In the genomic region with DNA sequence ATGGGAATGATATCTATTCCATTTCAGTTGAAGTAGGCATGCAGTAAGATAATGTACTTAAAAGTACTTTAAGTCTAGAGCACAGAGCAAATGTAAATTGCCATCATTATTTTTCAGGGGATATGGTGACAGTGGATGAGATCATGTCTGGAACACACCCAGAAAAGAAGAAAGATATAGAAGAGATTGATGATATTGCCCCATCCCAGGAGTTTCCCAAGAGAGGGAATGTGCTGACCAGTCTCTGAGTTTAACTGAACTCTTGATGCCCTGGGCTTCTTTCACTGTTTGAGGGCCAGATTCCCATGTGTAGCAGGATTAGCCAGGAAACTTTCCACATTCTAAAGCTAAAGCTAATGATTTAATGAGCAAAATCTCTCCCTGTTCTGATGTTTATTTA, we compare ENCODE assay signal across 17 cellular contexts.
DNase-seq lines count a peak whose midpoint lies in the region; ATAC-seq and TF ChIP-seq lines count a peak whose summit lies in the region.
"Had no signal": no experiment of that assay in that cellular context is flagged by ENCODE, and none has a peak within 500 bp of the region (broad histone marks: within the 10 kb centered on the region; RNA-seq: fewer than 3 reads in every experiment).

No MANE protein-coding gene starts in this region.

- no peak for DNase-seq in left ventricle myocardium inferior
- no peak for DNase-seq in right atrium auricular region (ENCODE audit: low spot score)
- DNase-seq in WERI-Rb-1: no peak
- peak; percentile 58 for DNase-seq in fibroblast of villous mesenchyme (ENCODE audit: low read depth)
- no peak for DNase-seq in smooth muscle cell (lab: John Stamatoyannopoulos, UW; ENCODE audit: unreplicated experiment)
- DNase-seq in NOMO-1 treated with DMSO at 0.1 percent for 48 hours (lab: John Stamatoyannopoulos, UW; ENCODE audit: unreplicated experiment): no peak
- DNase-seq in ascending aorta (ENCODE audit: low spot score in 2 of 2): no peak
- DNase-seq: activated CD8-positive, alpha-beta memory T cell treated with anti-CD3 and anti-CD28 coated beads for 24 hours; activated naive CD4-positive, alpha-beta T cell treated with anti-CD3 and anti-CD28 coated beads for 36 hours; DMS79 treated with DMSO at 0.1 percent for 48 hours; heart left ventricle; lower lobe of right lung; NCI-H510A treated with DMSO at 0.1 percent for 48 hours; posterior cingulate gyrus; T-helper 9 cell had no signal

- H2AFZ ChIP-seq in smooth muscle cell (ENCODE audit: low read depth): no peak overlapping the region

- no peaks in the 10 kb centered on the region for H3K79me2 ChIP-seq in smooth muscle cell (ENCODE audit: low read depth)

- H3K4me2 ChIP-seq in smooth muscle cell: peak overlapping the region; percentile 49

- H3K4me1 ChIP-seq in left ventricle myocardium inferior (peaks cover 6% of the 10 kb centered on the region), right atrium auricular region (no peaks in the 10 kb centered on the region), smooth muscle cell (ENCODE audit: low read depth) (peaks cover 36% of the 10 kb centered on the region), ascending aorta (peaks cover 0 to 3% of the 10 kb centered on the region in 2 donors)
- H3K4me1 ChIP-seq: lower lobe of right lung, vagina had no signal

- H3K9me3 ChIP-seq in left ventricle myocardium inferior (replicated peaks) (no peaks in the 10 kb centered on the region), right atrium auricular region (no peaks in the 10 kb centered on the region), WERI-Rb-1 (ENCODE audit: severe bottlenecking) (no peaks in the 10 kb centered on the region), smooth muscle cell (replicated peaks; ENCODE audit: low read depth) (no peaks in the 10 kb centered on the region), ascending aorta (no peaks in the 10 kb centered on the region)
- H3K9me3 ChIP-seq: heart left ventricle, lower lobe of right lung, vagina had no signal

- intact Hi-C loops in left ventricle myocardium inferior (cut with micrococcal nuclease): no loop called here
- intact Hi-C loops in ascending aorta (cut with DNase I): no loop called here

- H3K36me3 ChIP-seq in left ventricle myocardium inferior: no peaks in the 10 kb centered on the region
- H3K36me3 ChIP-seq in right atrium auricular region: no peaks in the 10 kb centered on the region
- H3K36me3 ChIP-seq in WERI-Rb-1: no peaks in the 10 kb centered on the region
- H3K36me3 ChIP-seq in smooth muscle cell (ENCODE audit: low read depth): no peaks in the 10 kb centered on the region
- peaks cover 2 to 6% of the 10 kb centered on the region in 2 donors for H3K36me3 ChIP-seq in ascending aorta
- H3K36me3 ChIP-seq: heart left ventricle, lower lobe of right lung, vagina had no signal

- no peak for ATAC-seq in HG02884 (IDR thresholded peaks at IDR 0.05; ENCODE audit: unreplicated experiment)
- ATAC-seq: heart left ventricle had no signal

- H3K27me3 ChIP-seq in left ventricle myocardium inferior (ENCODE audit: low read depth) (no peaks in the 10 kb centered on the region), right atrium auricular region (no peaks in the 10 kb centered on the region), WERI-Rb-1 (ENCODE audit: insufficient read depth, low read depth, severe bottlenecking) (no peaks in the 10 kb centered on the region), smooth muscle cell (ENCODE audit: low read depth) (no peaks in the 10 kb centered on the region), ascending aorta (no peaks in the 10 kb centered on the region)
- H3K27me3 ChIP-seq: heart left ventricle, vagina had no signal

- H3F3A ChIP-seq in smooth muscle cell (ENCODE audit: low read depth): peaks cover 18% of the 10 kb centered on the region

- no peak overlapping the region for H3K9ac ChIP-seq in smooth muscle cell (ENCODE audit: low read depth)

- no peak for TF ChIP-seq CTCF in left ventricle myocardium inferior (IDR thresholded peaks at IDR 0.05; ENCODE audit: borderline replicate concordance)
- no peak for TF ChIP-seq CTCF in right atrium auricular region (IDR thresholded peaks at IDR 0.05)
- TF ChIP-seq CTCF in WERI-Rb-1 (IDR thresholded peaks at IDR 0.05; ENCODE audit: low read depth, low read length): no peak
- no peak for TF ChIP-seq CTCF in fibroblast of villous mesenchyme (IDR thresholded peaks at IDR 0.05; ENCODE audit: insufficient read depth, low read depth, low read length)
- no peak for TF ChIP-seq CTCF in smooth muscle cell (IDR thresholded peaks at IDR 0.05; ENCODE audit: borderline replicate concordance, insufficient read depth, poor library complexity, severe bottlenecking)
- no peak for TF ChIP-seq CTCF in ascending aorta (IDR thresholded peaks at IDR 0.05)

- no peak overlapping the region for H3K4me3 ChIP-seq in left ventricle myocardium inferior
- no peak overlapping the region for H3K4me3 ChIP-seq in right atrium auricular region
- no peak overlapping the region for H3K4me3 ChIP-seq in WERI-Rb-1 (ENCODE audit: low read depth, low read length)
- no peak overlapping the region for H3K4me3 ChIP-seq in fibroblast of villous mesenchyme (ENCODE audit: low read depth, low read length)
- no peak overlapping the region for H3K4me3 ChIP-seq in smooth muscle cell
- no peak overlapping the region for H3K4me3 ChIP-seq in ascending aorta
- H3K4me3 ChIP-seq: heart left ventricle, lower lobe of right lung, vagina had no signal

- no peaks in the 10 kb centered on the region for H4K20me1 ChIP-seq in smooth muscle cell (ENCODE audit: low read depth)

- H3K27ac ChIP-seq in left ventricle myocardium inferior (replicated peaks): peak overlapping the region; percentile 17
- no peak overlapping the region for H3K27ac ChIP-seq in right atrium auricular region
- peak overlapping the region; percentile 88 for H3K27ac ChIP-seq in WERI-Rb-1
- H3K27ac ChIP-seq in smooth muscle cell (ENCODE audit: low read depth): peak overlapping the region; percentile 72
- H3K27ac ChIP-seq in ascending aorta: peak overlapping the region in 1 of 2 donors; percentile 5
- H3K27ac ChIP-seq: heart left ventricle, lower lobe of right lung, vagina had no signal

Comparison
In these comparisons a context has a peak if more than half of its experiments do, and no peak if none do; other contexts are left out.
1. H3K27ac ChIP-seq: peak in left ventricle myocardium inferior (single experiment), WERI-Rb-1 (single experiment) and smooth muscle cell (single experiment); none in right atrium auricular region (0 of 2).